ENCODE assay signal across 9 cellular contexts in genomic region chr16:19294156-19294649, GRCh38. TPM values are rescaled to one million over a fixed set of nuclear protein-coding genes. Genes with fewer than 3 reads are reported as not detected.
A peak's percentile ranks its signal among the peaks of the same experiment; 100 is the strongest.
DNase-seq lines count a peak whose midpoint lies in the region; ATAC-seq, FAIRE-seq and TF ChIP-seq lines count a peak whose summit lies in the region.
"Had no signal": no experiment of that assay in that cellular context is flagged by ENCODE, and none has a peak within 500 bp of the region (broad histone marks: within the 10 kb centered on the region; RNA-seq: fewer than 3 reads in every experiment).

No MANE protein-coding gene starts in this region.

- H3K79me2 ChIP-seq in GM12878 (ENCODE audit: control insufficient read depth, insufficient read depth, low read length) (no peaks in the 10 kb centered on the region), mesendoderm (ENCODE audit: control insufficient read depth, insufficient read depth, low read length) (no peaks in the 10 kb centered on the region), osteoblast (ENCODE audit: insufficient read depth, low read length) (no peaks in the 10 kb centered on the region)

- BruUV-seq in GM12878 (replicated peaks; lab: Mats Ljungman, UMichigan): no TSS peak

- H3K9ac ChIP-seq in GM12878 (ENCODE audit: control insufficient read depth, insufficient read depth, low read length) (peak overlapping the region; percentile 9; the same call in 1 of the 2 replicates), mesendoderm (ENCODE audit: low read length) (no peak overlapping the region)

- H3K27me3 ChIP-seq in GM12878 (replicated peaks in 1 of 2; ENCODE audit: control insufficient read depth in 2 of 2, insufficient read depth in 2 of 2, low read length in 1 of 2): no peaks in the 10 kb centered on the region
- H3K27me3 ChIP-seq in small intestine (ENCODE audit: control insufficient read depth in 2 of 2, insufficient read depth in 2 of 2, low read length in 2 of 2): no peaks in the 10 kb centered on the region
- H3K27me3 ChIP-seq in mesendoderm (ENCODE audit: insufficient read depth, low read length, poor library complexity): no peaks in the 10 kb centered on the region
- no peaks in the 10 kb centered on the region for H3K27me3 ChIP-seq in osteoblast (ENCODE audit: insufficient read depth, low read length)

- TF ChIP-seq POLR2A in GM12878 (IDR thresholded peaks at IDR 0.05; ENCODE audit: low read depth, low read length): no peak

- no peak for TF ChIP-seq CTCF in GM12878 (IDR thresholded peaks at IDR 0.05 in 2 of 3, conservative IDR thresholded peaks at IDR 0.05 in 1 of 3; ENCODE audit: control insufficient read depth in 2 of 3, extremely low read depth in 1 of 3, insufficient read depth in 1 of 3, low read depth in 3 of 3, low read length in 3 of 3)
- TF ChIP-seq CTCF in osteoblast (IDR thresholded peaks at IDR 0.05; ENCODE audit: extremely low read depth, low read depth, low read length): no peak

- ATAC-seq in GM19455 (IDR thresholded peaks at IDR 0.05; ENCODE audit: unreplicated experiment) (peak; percentile 65), HG03520 (IDR thresholded peaks at IDR 0.05; ENCODE audit: unreplicated experiment) (peak; percentile 55), GM12878 (peak; percentile 95)

- H3K9me3 ChIP-seq in GM12878 (replicated peaks; ENCODE audit: control insufficient read depth, insufficient read depth, low read length) (no peaks in the 10 kb centered on the region; the same call in 2 of the 3 replicates), small intestine (ENCODE audit: control insufficient read depth, low read depth) (no peaks in the 10 kb centered on the region), osteoblast (ENCODE audit: low read depth, low read length) (no peaks in the 10 kb centered on the region)

- peak; percentile 8 for DNase-seq in G401 (ENCODE audit: low spot score)
- DNase-seq in GM12878 (ENCODE audit: low read depth, low spot score): peak; percentile 84
- peak; percentile 5 for DNase-seq in small intestine
- DNase-seq in mesendoderm: no peak
- DNase-seq in osteoblast (ENCODE audit: insufficient read length, low spot score, missing footprints): no peak
- DNase-seq in SHP77 treated with DMSO at 0.1 percent for 48 hours (lab: John Stamatoyannopoulos, UW): no peak

- H3K18ac ChIP-seq in mesendoderm (ENCODE audit: low read length): no peak overlapping the region

- no peak for TF ChIP-seq RAD21 in GM12878 (IDR thresholded peaks at IDR 0.05; ENCODE audit: insufficient read depth, low read depth, low read length)

- SMC1A ChIA-PET in GM12878 (lab: Charles Lee; ENCODE audit: uncharacterized antibody, unreplicated experiment): interaction anchor here (1.2 to 2.2 kb wide), 3 partner anchors 39 to 85 kb away, joined by 3 to 8 read pairs (median 4); no protein-coding TSS in a partner anchor

- RAD21 ChIA-PET in GM12878 (lab: Charles Lee; ENCODE audit: unreplicated experiment): interaction anchor here (1.0 to 1.2 kb wide), 2 partner anchors 66 to 83 kb away, joined by 3 to 5 read pairs; no protein-coding TSS in a partner anchor

- H3K36me3 ChIP-seq in GM12878 (ENCODE audit: control insufficient read depth in 2 of 2, insufficient read depth in 2 of 2, low read length in 1 of 2) (no peaks in the 10 kb centered on the region), small intestine (ENCODE audit: control insufficient read depth in 2 of 2, insufficient read depth in 2 of 2, low read length in 2 of 2) (no peaks in the 10 kb centered on the region), mesendoderm (ENCODE audit: control insufficient read depth, insufficient read depth, low read length) (no peaks in the 10 kb centered on the region), osteoblast (ENCODE audit: insufficient read depth, low read length) (no peaks in the 10 kb centered on the region)

- H3K56ac ChIP-seq in mesendoderm (ENCODE audit: low read length): no peak overlapping the region

- peak; percentile 99 for FAIRE-seq in GM12878 (lab: Jason Lieb, UNC)
- FAIRE-seq in small intestine (lab: Jason Lieb, UNC): no peak

- H2AK5ac ChIP-seq in mesendoderm (ENCODE audit: low read length): no peak overlapping the region

- WGBS in GM12878 (ENCODE audit: insufficient coverage, insufficient replicate concordance, low lambda C conversion rate, missing lambda C conversion rate): 1% methylated on average over 5 of the region's 5 CpGs
- 15 to 41% (median 32%) methylated on average over 5 of the region's 5 CpGs for WGBS in small intestine, 3 donors
- WGBS in mesendoderm (ENCODE audit: extremely low coverage, insufficient coverage, low lambda C conversion rate): no CpG with 5 or more reads among the region's 5 CpGs

- H4K20me1 ChIP-seq in GM12878 (ENCODE audit: control insufficient read depth, insufficient read depth) (no peaks in the 10 kb centered on the region), osteoblast (ENCODE audit: insufficient read depth, low read length) (no peaks in the 10 kb centered on the region)

- H3K27ac ChIP-seq in GM12878 (ENCODE audit: control insufficient read depth, insufficient read depth) (peak overlapping the region; percentile 13; the same call in 1 of the 2 replicates), small intestine (ENCODE audit: low read depth in 1 of 2, low read length in 1 of 2) (no peak overlapping the region), mesendoderm (ENCODE audit: low read depth, low read length) (no peak overlapping the region), osteoblast (ENCODE audit: low read depth, low read length) (no peak overlapping the region)

- CTCF ChIA-PET in GM12878 (lab: Yijun Ruan, JAX): interaction anchor here (0.8 kb wide), 1 partner anchor 185 kb away, joined by 3 read pairs; no protein-coding TSS in a partner anchor

- TF ChIP-seq EP300 in GM12878 (IDR thresholded peaks at IDR 0.05; ENCODE audit: borderline replicate concordance in 1 of 2, control insufficient read depth in 1 of 2, low read depth in 2 of 2, low read length in 2 of 2): peak; percentile 26 to 37; a peak in 2 of 4 replicates

- H2AFZ ChIP-seq in GM12878 (ENCODE audit: control insufficient read depth, low read depth, low read length): peak overlapping the region; percentile 59
- H2AFZ ChIP-seq in osteoblast (ENCODE audit: low read length): no peak overlapping the region

- no peak overlapping the region for H3K4ac ChIP-seq in mesendoderm (ENCODE audit: low read depth, low read length)

- intact Hi-C loops in GM12878 (cut with micrococcal nuclease; ENCODE audit: unreplicated experiment): loop anchor here (1.0 kb wide), 1 partner anchor 84 kb away; no protein-coding TSS in a partner anchor

- H4K5ac ChIP-seq in mesendoderm (ENCODE audit: low read length): no peak overlapping the region

- H3K4me1 ChIP-seq in GM12878 (ENCODE audit: control insufficient read depth, insufficient read depth, low read length) (peaks cover 21% of the 10 kb centered on the region), small intestine (ENCODE audit: control insufficient read depth in 2 of 2, insufficient read depth in 1 of 2, low read depth in 1 of 2, low read length in 1 of 2) (no peaks in the 10 kb centered on the region), mesendoderm (ENCODE audit: control insufficient read depth, low read depth, low read length) (peaks cover 4% of the 10 kb centered on the region), osteoblast (ENCODE audit: insufficient read depth, low read length) (no peaks in the 10 kb centered on the region)

- H3K79me1 ChIP-seq in mesendoderm (ENCODE audit: low read length): no peaks in the 10 kb centered on the region

- H4K8ac ChIP-seq in mesendoderm (ENCODE audit: low read depth, low read length): no peak overlapping the region

- H3K4me3 ChIP-seq in GM12878 (no peak overlapping the region), small intestine (ENCODE audit: low read depth in 1 of 2, low read length in 2 of 2) (no peak overlapping the region), mesendoderm (ENCODE audit: low read length) (no peak overlapping the region), osteoblast (ENCODE audit: insufficient read depth, low read length) (no peak overlapping the region)

- in situ Hi-C loops in G401 (cut with HindIII; ENCODE audit: low sequenced_read_pairs) (no loop called here), GM12878 (cut with MboI) (no loop called here)

- no peak overlapping the region for H2BK15ac ChIP-seq in mesendoderm (replicated peaks; ENCODE audit: low read depth)

- H2BK120ac ChIP-seq in mesendoderm (ENCODE audit: low read depth, low read length): no peak overlapping the region

- H3K23ac ChIP-seq in mesendoderm (ENCODE audit: low read length): no peak overlapping the region

- H3K4me2 ChIP-seq in GM12878 (ENCODE audit: control insufficient read depth, insufficient read depth): peak overlapping the region; percentile 79
- H3K4me2 ChIP-seq in mesendoderm (ENCODE audit: low read length): no peak overlapping the region
- no peak overlapping the region for H3K4me2 ChIP-seq in osteoblast (ENCODE audit: insufficient read depth, low read length)

- no peak overlapping the region for H2BK5ac ChIP-seq in mesendoderm (ENCODE audit: low read length)

- POLR2A ChIA-PET in GM12878 (lab: Charles Lee): interaction anchor here (0.6 kb wide), 1 partner anchor 83 kb away, joined by 3 read pairs; no protein-coding TSS in a partner anchor

TF ChIP-seq in GM12878, 131 proteins besides CTCF, POLR2A, EP300 and RAD21 (continues in another document):
- TF ChIP-seq BRCA1 (IDR thresholded peaks at IDR 0.05; ENCODE audit: low read depth, low read length): no peak
- TF ChIP-seq IKZF1 (conservative IDR thresholded peaks at IDR 0.05): peak; percentile 88

RNA-seq across cellular contexts. Expression of gene CLEC19A, which starts 8.7 kb away (rescaled TPM):
- not detected in 2 replicates for total RNA-seq in G401 (2014; rRNA removed; shearing (Covaris generic))
- 0.20 TPM in 1 of 2 replicates, not detected in the other for total RNA-seq in GM12878 (2013; cell fraction: nucleolus; rRNA removed)
- not detected in 2 replicates for total RNA-seq in GM12878 (2014; rRNA removed)
- not detected in 2 replicates for total RNA-seq in GM12878 (2014; rRNA removed; fragmentation: Illumina TruSeq; extraction: Trizol)
- not detected in 2 replicates for total RNA-seq in GM12878 (2021)
- polyA plus RNA-seq in GM12878 (2011; ENCODE audit: low read depth): not detected
- polyA plus RNA-seq in GM12878 (2011; rRNA removed): not detected in 2 replicates
- polyA plus RNA-seq in GM12878 (2011; cell fraction: cytosol; rRNA removed): 0.10 TPM in 1 of 2 replicates, not detected in the other
- polyA plus RNA-seq in GM12878 (2011; cell fraction: nucleus; rRNA removed): not detected in 2 replicates
- not detected in 2 replicates for polyA plus RNA-seq in GM12878 (2012)
- polyA plus RNA-seq in GM12878 (2014; fragmentation: Illumina TruSeq; extraction: Trizol): 0.03 TPM in 1 of 2 replicates, not detected in the other
- not detected for polyA plus RNA-seq in GM12878 (2014; fragmentation: Nextera tagmentation; extraction: Ambion mirVana)
- 0.03 TPM in 1 of 2 replicates, not detected in the other for polyA plus RNA-seq in GM12878 (2014; rRNA removed)
- polyA plus RNA-seq in GM12878 (2016; fragmentation: Nextera tagmentation; extraction: Ambion mirVana): not detected
- not detected in 2 replicates for polyA minus RNA-seq in GM12878 (2011; rRNA and poly(A)+ RNA removed)
- not detected in 2 replicates for polyA minus RNA-seq in GM12878 (2011; cell fraction: cytosol; rRNA and poly(A)+ RNA removed)
- not detected in 2 replicates for polyA minus RNA-seq in GM12878 (2011; cell fraction: nucleus; rRNA and poly(A)+ RNA removed)
- not detected for polyA plus RNA-seq in small intestine
- polyA plus RNA-seq in mesendoderm (2013, experiment 1 of 2): 0.24 TPM
- polyA plus RNA-seq in mesendoderm (2013, experiment 2 of 2): 0.18 TPM
- total RNA-seq in osteoblast: not detected in 2 replicates
- total RNA-seq: neural crest cell had no signal

Comparison
In these comparisons a context has a peak if more than half of its experiments do, and no peak if none do; other contexts are left out.
1. DNase-seq: peak in G401 (single experiment), GM12878 (single experiment) and small intestine (single experiment); none in mesendoderm (single experiment), osteoblast (single experiment) and SHP77 treated with DMSO at 0.1 percent for 48 hours (single experiment).
2. Peak in every context shown above with its lines, with median percentiles within 50 percentile points of each other: ATAC-seq.